1 cellular context compared by ENCODE assay signal in the genomic region with DNA sequence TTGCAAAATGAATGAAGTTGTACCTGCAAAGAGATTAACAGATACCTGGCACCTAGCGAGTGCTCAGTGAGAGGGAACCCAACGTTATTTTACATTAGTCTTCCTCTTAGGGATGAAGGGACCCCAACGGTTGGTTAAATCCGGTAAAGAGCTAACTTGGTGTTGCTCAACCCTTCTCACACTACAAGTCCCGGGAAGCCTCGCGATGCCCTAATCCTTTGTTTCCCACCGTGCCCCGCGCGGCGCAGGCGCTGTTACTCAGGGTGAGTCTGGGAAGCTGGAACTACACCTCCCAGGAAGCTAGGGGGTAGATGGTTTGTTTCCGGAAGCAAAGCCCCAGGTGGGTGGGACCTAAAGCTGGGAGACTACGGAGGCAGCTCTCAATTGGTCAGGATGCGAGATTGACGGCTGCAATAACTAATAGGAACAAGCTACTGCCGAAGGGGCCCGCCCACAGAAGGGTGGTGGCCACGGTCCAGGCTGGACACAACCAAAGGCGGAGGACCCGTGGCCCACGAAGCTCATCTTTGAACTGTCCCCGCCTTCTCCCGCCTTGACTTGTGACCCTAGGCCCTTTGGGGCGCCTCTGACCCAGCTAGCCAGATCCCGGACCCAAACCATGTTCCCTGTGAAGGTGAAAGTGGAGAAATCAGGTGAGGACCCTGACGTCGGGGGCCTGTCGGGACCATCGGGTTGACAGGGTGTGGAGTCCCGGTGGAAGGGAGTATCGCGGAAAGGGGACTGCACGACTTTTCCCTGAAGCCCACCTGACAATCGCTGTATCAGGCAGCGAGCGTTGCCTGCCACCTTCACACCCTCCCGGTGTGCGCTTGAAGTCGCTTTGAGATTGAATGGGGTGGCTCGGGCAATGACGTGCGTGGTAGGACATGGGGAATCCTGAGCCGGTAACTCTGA.
TF ChIP-seq lines count a peak whose summit lies in the region.

A gene with protein sequence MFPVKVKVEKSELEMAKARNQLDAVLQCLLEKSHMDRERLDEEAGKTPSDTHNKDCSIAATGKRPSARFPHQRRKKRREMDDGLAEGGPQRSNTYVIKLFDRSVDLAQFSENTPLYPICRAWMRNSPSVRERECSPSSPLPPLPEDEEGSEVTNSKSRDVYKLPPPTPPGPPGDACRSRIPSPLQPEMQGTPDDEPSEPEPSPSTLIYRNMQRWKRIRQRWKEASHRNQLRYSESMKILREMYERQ (plus strand): TSS at position 471 of the 915 bp plus-strand sequence. CDS start 149 bp downstream, at position 620.

TF ChIP-seq in IMR-90, 13 proteins besides CTCF, POLR2A, EP300 and RAD21 (continued from another document):
- TF ChIP-seq MAFK (IDR thresholded peaks at IDR 0.05; ENCODE audit: low read depth, low read length) = no peak
- no peak for TF ChIP-seq BHLHE40 (IDR thresholded peaks at IDR 0.05; ENCODE audit: low read depth, low read length)
- no peak for TF ChIP-seq SMC3 (IDR thresholded peaks at IDR 0.05; ENCODE audit: low read depth, low read length)
